Comparison of ENCODE assay signal across 1 cellular context in genomic region chr17:49692751-49693150, GRCh38.
TF ChIP-seq lines count a peak whose summit lies in the region.

No MANE protein-coding gene starts in this region.

TF ChIP-seq in H1, 55 proteins besides CTCF, POLR2A, EP300 and RAD21:
- TF ChIP-seq SP4 (IDR thresholded peaks at IDR 0.05; ENCODE audit: low read length) (no peak), GTF2F1 (IDR thresholded peaks at IDR 0.05; ENCODE audit: borderline replicate concordance, low read depth, low read length) (no peak), SUZ12 (IDR thresholded peaks at IDR 0.05; ENCODE audit: low read length) (no peak), POU5F1 (IDR thresholded peaks at IDR 0.05; ENCODE audit: low read depth, low read length) (no peak), JUND (IDR thresholded peaks at IDR 0.05; ENCODE audit: low read length) (no peak), HDAC6 (IDR thresholded peaks at IDR 0.05; ENCODE audit: low read depth, low read length) (no peak), SIX5 (IDR thresholded peaks at IDR 0.05; ENCODE audit: low read depth, low read length) (no peak), E2F6 (IDR thresholded peaks at IDR 0.05) (no peak), GABPA (IDR thresholded peaks at IDR 0.05; ENCODE audit: borderline replicate concordance, insufficient read depth, low read length) (no peak), ZNF274 (IDR thresholded peaks at IDR 0.05; ENCODE audit: borderline replicate concordance, extremely low read depth, low read length) (no peak), NRF1 (IDR thresholded peaks at IDR 0.05; ENCODE audit: low read depth, low read length) (no peak)
